Comparison of ENCODE assay signal across 24 cellular contexts in the genomic region with DNA sequence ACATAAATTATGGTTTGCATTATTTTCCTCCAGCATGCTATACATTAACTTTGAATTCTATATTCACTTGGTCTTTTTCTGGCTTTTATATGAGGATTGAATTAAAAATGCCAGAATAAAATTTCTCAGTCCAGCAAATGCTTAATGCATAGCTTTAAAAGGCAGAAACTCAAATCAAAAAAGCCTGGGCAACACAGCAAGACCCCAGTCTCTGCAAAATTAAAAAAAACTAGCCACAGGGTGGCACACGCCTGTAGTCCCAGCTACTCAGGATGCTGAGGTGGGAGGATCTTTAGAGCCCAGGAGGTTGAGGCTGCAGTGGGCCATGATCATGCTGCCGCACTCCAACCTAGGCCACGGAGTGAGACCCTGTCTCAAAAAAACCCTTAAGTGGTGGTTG.
"Had no signal": no experiment of that assay in that cellular context is flagged by ENCODE, and none has a peak within 500 bp of the region (broad histone marks: within the 10 kb centered on the region; RNA-seq: fewer than 3 reads in every experiment).

No MANE protein-coding gene starts in this region.

- H3K4me3 ChIP-seq: gastroesophageal sphincter, heart left ventricle, left lung, neural progenitor cell, prostate gland, thoracic aorta, transverse colon, upper lobe of right lung, uterus had no signal

- H3K27ac ChIP-seq: heart left ventricle, left lung, neural progenitor cell, prostate gland, thoracic aorta, transverse colon, upper lobe of right lung, uterus had no signal

- H3K36me3 ChIP-seq: neural progenitor cell, prostate gland, uterus had no signal

- FAIRE-seq: islet of Langerhans had no signal

- H3K9me3 ChIP-seq: gastroesophageal sphincter, heart left ventricle, left lung, prostate gland, thoracic aorta, transverse colon, upper lobe of right lung, uterus had no signal

- H3K9ac ChIP-seq: neural progenitor cell had no signal

- H3K27me3 ChIP-seq: gastroesophageal sphincter, heart left ventricle, left lung, neural progenitor cell, transverse colon, upper lobe of right lung, uterus had no signal

- ATAC-seq: gastroesophageal sphincter; heart left ventricle; left cardiac atrium; left lung; naive thymus-derived CD4-positive, alpha-beta T cell; sciatic nerve; stimulated activated effector memory CD8-positive, alpha-beta T cell treated with anti-CD3 and anti-CD28 coated beads, Interleukin-12 subunit alpha, Interleukin-12 subunit beta, amount 100 ng/mL, for 72 hours; upper lobe of right lung had no signal

- H3K4me1 ChIP-seq: left lung, neural progenitor cell, prostate gland, upper lobe of right lung, uterus had no signal

- H2AFZ ChIP-seq: neural progenitor cell had no signal

- DNase-seq: cerebellar nuclear complex; cortex of kidney; effector CD4-positive, alpha-beta T cell; foreskin fibroblast; heart left ventricle; hippocampal formation; left cardiac atrium; left lung; mesenchymal stem cell; midbrain; naive thymus-derived CD4-positive, alpha-beta T cell; stimulated activated CD4-positive, alpha-beta T cell treated with anti-CD3 and anti-CD28 coated beads, Interleukin-2, amount 100 ng/mL, for 24 hours; stimulated activated CD4-positive, alpha-beta T cell treated with anti-CD3 and anti-CD28 coated beads, Interleukin-4, amount 100 ng/mL, for 24 hours; stimulated activated naive CD4-positive, alpha-beta T cell treated with Interleukin-2 at 50 U/mL for 16 hours; transverse colon; upper lobe of right lung; uterus had no signal

- H3K4me2 ChIP-seq: neural progenitor cell had no signal
